12 cellular contexts compared by ENCODE assay signal in the genomic region with DNA sequence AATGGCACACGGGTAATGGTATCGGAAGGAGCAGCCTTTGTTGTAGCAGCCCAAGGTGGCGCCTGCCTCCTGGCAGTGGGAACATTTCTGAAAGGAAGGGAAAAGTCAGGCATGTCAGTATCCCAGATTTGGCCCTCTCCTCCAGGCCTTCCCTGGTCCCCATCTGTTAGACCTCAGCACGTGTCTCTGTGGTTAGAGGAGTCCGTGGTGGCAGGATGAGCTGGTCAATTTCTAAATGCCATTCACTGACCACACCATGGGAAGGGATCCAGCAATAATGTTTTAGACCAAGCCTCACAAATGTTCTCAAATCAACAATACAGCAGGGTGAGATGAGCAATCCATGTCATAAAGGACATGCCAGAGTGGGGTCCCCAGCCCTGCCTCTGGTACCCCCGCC. TPM values are rescaled to one million over a fixed set of nuclear protein-coding genes. Genes with fewer than 3 reads are reported as not detected.
DNase-seq lines count a peak whose midpoint lies in the region; ATAC-seq and TF ChIP-seq lines count a peak whose summit lies in the region.
"Had no signal": no experiment of that assay in that cellular context is flagged by ENCODE, and none has a peak within 500 bp of the region (broad histone marks: within the 10 kb centered on the region; RNA-seq: fewer than 3 reads in every experiment).

No MANE protein-coding gene starts in this region.

- H3K9me3 Mint-ChIP-seq in central memory CD8-positive, alpha-beta T cell: no peaks in the 10 kb centered on the region
- H3K9me3 Mint-ChIP-seq in nephron: no peaks in the 10 kb centered on the region
- H3K9me3 Mint-ChIP-seq: stimulated activated naive CD8-positive, alpha-beta T cell treated with anti-CD3 and anti-CD28 coated beads, Interleukin-15, Interleukin-2, amounts not matched to agents 100 ng/mL and 50 ng/mL, for 24 hours had no signal

- H3K27ac Mint-ChIP-seq in central memory CD8-positive, alpha-beta T cell (ENCODE audit: low read depth): peak overlapping the region; percentile 61
- H3K27ac Mint-ChIP-seq in nephron: peak overlapping the region; percentile 28 to 94 (median 93)

- H3K4me3 Mint-ChIP-seq in central memory CD8-positive, alpha-beta T cell: no peak overlapping the region
- H3K4me3 Mint-ChIP-seq in nephron: no peak overlapping the region
- H3K4me3 Mint-ChIP-seq: stimulated activated naive CD8-positive, alpha-beta T cell treated with anti-CD3 and anti-CD28 coated beads, Interleukin-15, Interleukin-2, amounts not matched to agents 100 ng/mL and 50 ng/mL, for 24 hours had no signal

- no peak for TF ChIP-seq CTCF in nephron (IDR thresholded peaks at IDR 0.05; ENCODE audit: unreplicated experiment in 3 of 3)

- H3K27me3 Mint-ChIP-seq in central memory CD8-positive, alpha-beta T cell: no peaks in the 10 kb centered on the region
- peaks cover 3% of the 10 kb centered on the region for H3K27me3 Mint-ChIP-seq in nephron (ENCODE audit: low read depth)
- H3K27me3 Mint-ChIP-seq: stimulated activated naive CD8-positive, alpha-beta T cell treated with anti-CD3 and anti-CD28 coated beads, Interleukin-15, Interleukin-2, amounts not matched to agents 100 ng/mL and 50 ng/mL, for 24 hours had no signal

- no peak for ATAC-seq in central memory CD8-positive, alpha-beta T cell (replicated peaks; ENCODE audit: extremely low read depth, poor library complexity, severe bottlenecking)
- ATAC-seq in HG02759 (IDR thresholded peaks at IDR 0.05; ENCODE audit: unreplicated experiment) (no peak), HG03139 (IDR thresholded peaks at IDR 0.05; ENCODE audit: unreplicated experiment) (no peak)

- peaks cover 14% of the 10 kb centered on the region for H3K36me3 Mint-ChIP-seq in central memory CD8-positive, alpha-beta T cell (ENCODE audit: insufficient read depth)
- H3K36me3 Mint-ChIP-seq in nephron (ENCODE audit: low read depth): peaks cover 14% of the 10 kb centered on the region

- H3K4me1 Mint-ChIP-seq in central memory CD8-positive, alpha-beta T cell: peaks cover 72% of the 10 kb centered on the region
- peaks cover 32% of the 10 kb centered on the region for H3K4me1 Mint-ChIP-seq in nephron

- DNase-seq in EH (ENCODE audit: low read depth) (peak; percentile 94), M059J (ENCODE audit: low read depth) (peak; percentile 90), NCI-H1092 treated with DMSO at 0.1 percent for 48 hours (lab: John Stamatoyannopoulos, UW) (no peak), NCI-H82 treated with DMSO at 0.1 percent for 48 hours (lab: John Stamatoyannopoulos, UW; ENCODE audit: unreplicated experiment) (no peak)
- no peak for DNase-seq in central memory CD8-positive, alpha-beta T cell (ENCODE audit: low spot score in 2 of 2)
- DNase-seq: left ventricle myocardium inferior; NCI-H1436; stimulated activated CD4-positive, alpha-beta T cell treated with anti-CD3 and anti-CD28 coated beads, Interleukin-12 subunit alpha, Interleukin-12 subunit beta, amount 100 ng/mL, for 4 hours had no signal

RNA-seq across cellular contexts. Expression of a gene that starts 49.0 kb away (rescaled TPM):
- total RNA-seq in M059J (2014; rRNA removed; shearing (Covaris generic)): not detected in 2 replicates

Comparison
In these comparisons a context has a peak if more than half of its experiments do, and no peak if none do; other contexts are left out.
1. DNase-seq: peak in EH (single experiment) and M059J (single experiment); none in central memory CD8-positive, alpha-beta T cell (0 of 2), NCI-H1092 treated with DMSO at 0.1 percent for 48 hours (single experiment) and NCI-H82 treated with DMSO at 0.1 percent for 48 hours (single experiment).